In the genomic region with DNA sequence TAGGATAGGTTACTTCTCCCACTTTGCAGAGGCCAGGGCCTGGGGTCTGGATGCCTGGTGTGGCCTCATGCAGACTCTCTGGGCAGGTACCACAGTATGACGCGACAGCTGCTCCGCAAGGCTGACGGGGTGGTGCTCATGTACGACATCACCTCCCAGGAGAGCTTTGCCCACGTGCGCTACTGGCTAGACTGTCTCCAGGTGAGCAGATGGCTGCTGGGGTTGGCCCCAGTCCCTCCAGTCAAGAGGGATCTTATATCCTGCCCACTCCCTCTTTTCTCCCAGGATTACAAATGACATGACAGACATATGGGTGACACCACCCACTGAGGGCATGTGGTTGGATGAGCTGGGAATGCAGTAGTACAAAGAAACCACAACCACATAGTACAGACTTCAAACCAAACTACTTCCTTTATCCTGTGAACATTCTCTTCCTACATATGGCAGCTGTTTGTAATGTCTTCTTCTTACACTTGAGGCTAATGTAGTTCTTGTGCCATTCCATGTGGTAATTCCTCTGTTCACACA, we compare ENCODE assay signal across 13 cellular contexts. TPM values are rescaled to one million over a fixed set of nuclear protein-coding genes. Genes with fewer than 3 reads are reported as not detected.
DNase-seq lines count a peak whose midpoint lies in the region; ATAC-seq and TF ChIP-seq lines count a peak whose summit lies in the region.
"Had no signal": no experiment of that assay in that cellular context is flagged by ENCODE, and none has a peak within 500 bp of the region (broad histone marks: within the 10 kb centered on the region; RNA-seq: fewer than 3 reads in every experiment).

No MANE protein-coding gene starts in this region.

- H3K9me3 Mint-ChIP-seq in CD4-positive, CD25-positive, alpha-beta regulatory T cell = no peaks in the 10 kb centered on the region

- H3K27ac ChIP-seq in CD4-positive, CD25-positive, alpha-beta regulatory T cell (ENCODE audit: insufficient read depth, low read length, poor library complexity, severe bottlenecking) = no peak overlapping the region

- H3K4me3 Mint-ChIP-seq in CD4-positive, CD25-positive, alpha-beta regulatory T cell = no peak overlapping the region

- H3K9me3 ChIP-seq in CD4-positive, CD25-positive, alpha-beta regulatory T cell (ENCODE audit: control insufficient read depth in 2 of 2, low read length in 2 of 2) = no peaks in the 10 kb centered on the region

- peak overlapping the region in 2 of 3 donors; percentile 1 to 11 for H3K27ac Mint-ChIP-seq in CD4-positive, CD25-positive, alpha-beta regulatory T cell

- no peak for TF ChIP-seq CTCF in fibroblast of the aortic adventitia (IDR thresholded peaks at IDR 0.05; ENCODE audit: insufficient read depth, low read length)

- DNase-seq in CD4-positive, CD25-positive, alpha-beta regulatory T cell = peak in 1 of 3 donors; percentile 20
- DNase-seq in H4 (ENCODE audit: low spot score) = peak; percentile 51
- peak; percentile 5 for DNase-seq in NOMO-1 treated with dmso at 0.1 percent for 144 hours (lab: John Stamatoyannopoulos, UW; ENCODE audit: unreplicated experiment)
- peak; percentile 5 for DNase-seq in fibroblast of the aortic adventitia (ENCODE audit: low read depth)
- no peak for DNase-seq in NCI-H2081 treated with DMSO at 0.1 percent for 48 hours (lab: John Stamatoyannopoulos, UW)
- DNase-seq in head of caudate nucleus = no peak
- DNase-seq: activated CD4-positive, CD25-positive, alpha-beta regulatory T cell; dermis blood vessel endothelial cell; kidney; MM.1S; stimulated activated CD4-positive, alpha-beta T cell treated with anti-CD3 and anti-CD28 coated beads, Interleukin-2, amount 100 ng/mL, for 48 hours had no signal

- ATAC-seq in CD4-positive, CD25-positive, alpha-beta regulatory T cell (ENCODE audit: low read depth in 2 of 2) = peak in 1 of 2 donors; percentile 3
- ATAC-seq in HG03439 (IDR thresholded peaks at IDR 0.05; ENCODE audit: unreplicated experiment) (no peak), HG03565 (IDR thresholded peaks at IDR 0.05; ENCODE audit: unreplicated experiment) (no peak)

- H3K36me3 ChIP-seq in CD4-positive, CD25-positive, alpha-beta regulatory T cell (ENCODE audit: control insufficient read depth, insufficient read depth, low read length) = no peaks in the 10 kb centered on the region

- no peaks in the 10 kb centered on the region for H3K36me3 Mint-ChIP-seq in CD4-positive, CD25-positive, alpha-beta regulatory T cell

- intact Hi-C loops in head of caudate nucleus (cut with DNase I) = no loop called here

- H3K4me1 Mint-ChIP-seq in CD4-positive, CD25-positive, alpha-beta regulatory T cell = peaks cover 0 to 7% (median 6%) of the 10 kb centered on the region in 4 donors

- H3K27me3 Mint-ChIP-seq in CD4-positive, CD25-positive, alpha-beta regulatory T cell = no peaks in the 10 kb centered on the region

- no peaks in the 10 kb centered on the region for H3K27me3 ChIP-seq in CD4-positive, CD25-positive, alpha-beta regulatory T cell (ENCODE audit: control insufficient read depth, insufficient read depth, low read length)

- H3K4me3 ChIP-seq in CD4-positive, CD25-positive, alpha-beta regulatory T cell (ENCODE audit: low read depth, low read length) = no peak overlapping the region
- H3K4me3 ChIP-seq in fibroblast of the aortic adventitia (ENCODE audit: low read depth, low read length) = no peak overlapping the region

- no peaks in the 10 kb centered on the region for H3K4me1 ChIP-seq in CD4-positive, CD25-positive, alpha-beta regulatory T cell (ENCODE audit: control insufficient read depth, insufficient read depth, low read length, poor library complexity, severe bottlenecking)

RNA-seq across cellular contexts. Expression of gene RAB44, which starts 29.9 kb away (rescaled TPM):
- 0.27 TPM for total RNA-seq in CD4-positive, CD25-positive, alpha-beta regulatory T cell
- polyA plus RNA-seq in CD4-positive, CD25-positive, alpha-beta regulatory T cell = not detected
- total RNA-seq in H4 (2014; rRNA removed; shearing (Covaris generic)) = not detected in 2 replicates
- not detected in 2 replicates for total RNA-seq in fibroblast of the aortic adventitia (ENCODE audit: low replicate concordance)

RNA-seq across cellular contexts. Expression of gene CDKN1A, which starts 49.0 kb away (rescaled TPM):
- total RNA-seq in CD4-positive, CD25-positive, alpha-beta regulatory T cell = 115 TPM
- polyA plus RNA-seq in CD4-positive, CD25-positive, alpha-beta regulatory T cell = 1 to 10 TPM; 1.4 to 2.6 (median 1.5) TPM
- 119 and 142 TPM in 2 replicates for total RNA-seq in H4 (2014; rRNA removed; shearing (Covaris generic))
- 246 and 749 TPM in 2 replicates for total RNA-seq in fibroblast of the aortic adventitia (ENCODE audit: low replicate concordance)

Comparison
In these comparisons a context has a peak if more than half of its experiments do, and no peak if none do; other contexts are left out.
1. DNase-seq: peak in H4 (single experiment), NOMO-1 treated with dmso at 0.1 percent for 144 hours (single experiment) and fibroblast of the aortic adventitia (single experiment); none in NCI-H2081 treated with DMSO at 0.1 percent for 48 hours (single experiment) and head of caudate nucleus (0 of 42).